Comparison of ENCODE assay signal across 8 cellular contexts in the genomic region with DNA sequence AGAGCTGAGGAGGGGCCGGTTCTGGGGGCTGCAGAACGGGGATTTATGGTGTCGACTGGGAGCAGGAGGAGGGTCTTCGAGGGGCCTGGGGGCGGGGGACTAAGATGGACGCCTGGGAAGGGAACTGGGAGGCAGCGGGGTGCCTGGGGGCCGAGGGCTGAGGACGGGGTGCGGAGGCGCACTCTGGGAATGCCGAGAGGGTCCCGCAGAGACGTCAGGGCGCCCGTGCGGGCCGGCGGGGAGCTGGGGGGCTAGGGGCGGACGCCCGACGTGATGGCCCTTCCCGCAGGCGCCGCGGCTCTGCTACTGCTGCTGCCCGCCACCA. TPM values are rescaled to one million over a fixed set of nuclear protein-coding genes. Genes with fewer than 3 reads are reported as not detected.
A peak's percentile ranks its signal among the peaks of the same experiment; 100 is the strongest.
DNase-seq lines count a peak whose midpoint lies in the region; ATAC-seq and TF ChIP-seq lines count a peak whose summit lies in the region.

No MANE protein-coding gene starts in this region.

- peak overlapping the region; percentile 97 for H3K9ac ChIP-seq in Karpas-422 (ENCODE audit: low read length)

- H3K27me3 ChIP-seq in Karpas-422 (ENCODE audit: low read length), result no peaks in the 10 kb centered on the region
- H3K27me3 ChIP-seq in naive thymus-derived CD4-positive, alpha-beta T cell (ENCODE audit: control insufficient read depth in 2 of 2, insufficient read depth in 2 of 2, low read length in 2 of 2), result no peaks in the 10 kb centered on the region

- no peaks in the 10 kb centered on the region for H3K9me3 ChIP-seq in Karpas-422 (ENCODE audit: low read length)
- no peaks in the 10 kb centered on the region for H3K9me3 ChIP-seq in naive thymus-derived CD4-positive, alpha-beta T cell (ENCODE audit: control insufficient read depth in 2 of 3, low read length in 3 of 3)

- peak; percentile 1 for ATAC-seq in naive thymus-derived CD4-positive, alpha-beta T cell
- ATAC-seq in GM19328 (IDR thresholded peaks at IDR 0.05; ENCODE audit: unreplicated experiment), result no peak

- no peak for DNase-seq in AG10803 (ENCODE audit: low read depth)
- no peak for DNase-seq in Karpas-422
- no peak for DNase-seq in naive thymus-derived CD4-positive, alpha-beta T cell
- no peak for DNase-seq in RKO (ENCODE audit: low spot score)
- no peak for DNase-seq in stimulated activated CD4-positive, alpha-beta T cell treated with anti-CD3 and anti-CD28 coated beads, Interleukin-15, amount 100 ng/mL, for 24 hours
- DNase-seq in stimulated activated CD4-positive, alpha-beta T cell treated with anti-CD3 and anti-CD28 coated beads, Interleukin-4, amount 100 ng/mL, for 24 hours, result no peak

- H3K4me2 ChIP-seq in Karpas-422 (ENCODE audit: low read depth, low read length, poor library complexity, severe bottlenecking), result peak overlapping the region; percentile 99

- H3K4me3 ChIP-seq in AG10803 (ENCODE audit: low read length) (peak overlapping the region; percentile 52), Karpas-422 (ENCODE audit: low read length) (peak overlapping the region; percentile 99)
- peak overlapping the region; percentile 83 for H3K4me3 ChIP-seq in naive thymus-derived CD4-positive, alpha-beta T cell (ENCODE audit: low read length)

- POLR2A ChIA-PET in naive thymus-derived CD4-positive, alpha-beta T cell (lab: Charles Lee), result interaction anchor here (0.6 to 7.5 kb wide), 15 partner anchors 10 to 967 kb away, joined by 3 to 98 read pairs (median 4); a partner anchor contains a TSS

- peaks cover 57% of the 10 kb centered on the region for H3K4me1 ChIP-seq in Karpas-422 (ENCODE audit: low read length)
- peaks cover 33 to 36% of the 10 kb centered on the region in 2 donors for H3K4me1 ChIP-seq in naive thymus-derived CD4-positive, alpha-beta T cell (ENCODE audit: control insufficient read depth in 2 of 2, insufficient read depth in 2 of 2, low read length in 2 of 2)

- H2AFZ ChIP-seq in Karpas-422 (ENCODE audit: low read length), result no peak overlapping the region

- H3K36me3 ChIP-seq in Karpas-422 (ENCODE audit: insufficient read depth, low read length), result 0 out of 2 replicates have a peak, but pooled peaks cover 6% of the 10 kb centered on the region
- H3K36me3 ChIP-seq in naive thymus-derived CD4-positive, alpha-beta T cell (ENCODE audit: control insufficient read depth in 2 of 3, insufficient read depth in 3 of 3, low read length in 3 of 3), result peaks cover 0 to 35% (median 4%) of the 10 kb centered on the region in 3 experiments

- H3K9me3 Mint-ChIP-seq in dendritic cell treated with granulocyte-macrophage colony-stimulating factor and Interleukin-4, amounts not matched to agents 40 ng/mL and 50 ng/mL, for 4 days, result no peaks in the 10 kb centered on the region
- no peaks in the 10 kb centered on the region for H3K9me3 Mint-ChIP-seq in naive thymus-derived CD4-positive, alpha-beta T cell

- CTCF ChIA-PET in naive thymus-derived CD4-positive, alpha-beta T cell (lab: Charles Lee), result interaction anchor here (1.0 to 4.1 kb wide), 4 partner anchors 9 to 99 kb away, joined by 3 to 48 read pairs (median 4); a partner anchor contains a TSS

- H4K20me1 ChIP-seq in Karpas-422 (ENCODE audit: insufficient read depth, low read depth, low read length), result no peaks in the 10 kb centered on the region

- H3K27ac Mint-ChIP-seq in dendritic cell treated with granulocyte-macrophage colony-stimulating factor and Interleukin-4, amounts not matched to agents 40 ng/mL and 50 ng/mL, for 4 days, result peak overlapping the region; percentile 86
- H3K27ac Mint-ChIP-seq in naive thymus-derived CD4-positive, alpha-beta T cell, result peak overlapping the region; percentile 53 to 100 (median 90)

- H3K27ac ChIP-seq in Karpas-422 (ENCODE audit: low read length), result peak overlapping the region; percentile 85
- H3K27ac ChIP-seq in naive thymus-derived CD4-positive, alpha-beta T cell (ENCODE audit: low read depth, low read length), result peak overlapping the region; percentile 74

- H3K36me3 Mint-ChIP-seq in dendritic cell treated with granulocyte-macrophage colony-stimulating factor and Interleukin-4, amounts not matched to agents 40 ng/mL and 50 ng/mL, for 4 days (ENCODE audit: low read depth), result peaks cover 41% of the 10 kb centered on the region
- H3K36me3 Mint-ChIP-seq in naive thymus-derived CD4-positive, alpha-beta T cell, result peaks cover 0 to 4% (median 0%) of the 10 kb centered on the region in 5 donors

- peak overlapping the region; percentile 91 for H3K4me3 Mint-ChIP-seq in dendritic cell treated with granulocyte-macrophage colony-stimulating factor and Interleukin-4, amounts not matched to agents 40 ng/mL and 50 ng/mL, for 4 days
- H3K4me3 Mint-ChIP-seq in naive thymus-derived CD4-positive, alpha-beta T cell, result peak overlapping the region; percentile 85 to 97 (median 89)

- intact Hi-C loops in dendritic cell treated with granulocyte-macrophage colony-stimulating factor and Interleukin-4, amounts not matched to agents 40 ng/mL and 50 ng/mL, for 4 days (cut with micrococcal nuclease), result loop anchor here (10.0 kb wide), 2 partner anchors 143 to 197 kb away; a partner anchor contains a TSS
- intact Hi-C loops in naive thymus-derived CD4-positive, alpha-beta T cell (cut with micrococcal nuclease), result loop anchor here (1.0 to 10.0 kb wide), 5 partner anchors 70 to 400 kb away; a partner anchor contains a TSS

- TF ChIP-seq CTCF in AG10803 (conservative IDR thresholded peaks at IDR 0.05; ENCODE audit: low read length), result no peak

- H3K4me1 Mint-ChIP-seq in dendritic cell treated with granulocyte-macrophage colony-stimulating factor and Interleukin-4, amounts not matched to agents 40 ng/mL and 50 ng/mL, for 4 days (ENCODE audit: low read depth), result peaks cover 49% of the 10 kb centered on the region
- H3K4me1 Mint-ChIP-seq in naive thymus-derived CD4-positive, alpha-beta T cell, result peaks cover 17 to 52% (median 38%) of the 10 kb centered on the region in 7 donors

- no peaks in the 10 kb centered on the region for H3K9me2 ChIP-seq in Karpas-422 (replicated peaks; ENCODE audit: insufficient read depth, low read length)

- H3K79me2 ChIP-seq in Karpas-422 (ENCODE audit: low read length), result peaks cover 42% of the 10 kb centered on the region

- peaks cover 26% of the 10 kb centered on the region for H3K27me3 Mint-ChIP-seq in dendritic cell treated with granulocyte-macrophage colony-stimulating factor and Interleukin-4, amounts not matched to agents 40 ng/mL and 50 ng/mL, for 4 days
- H3K27me3 Mint-ChIP-seq in naive thymus-derived CD4-positive, alpha-beta T cell, result no peaks in the 10 kb centered on the region

RNA-seq across cellular contexts. Expression of a gene that starts 0.5 kb away (rescaled TPM):
- 160 and 161 TPM in 2 replicates for total RNA-seq in Karpas-422 (2014; rRNA removed; shearing (Covaris generic); ENCODE audit: low replicate concordance)
- total RNA-seq in naive thymus-derived CD4-positive, alpha-beta T cell, result 10 to 100 TPM; 21.6 to 37.8 (median 30.8) TPM
- 10 to 100 TPM; 15.0 to 21.1 TPM for polyA plus RNA-seq in naive thymus-derived CD4-positive, alpha-beta T cell

RNA-seq across cellular contexts. Expression of a gene that starts 5.3 kb away (rescaled TPM):
- 11.3 and 18.0 TPM in 2 replicates for total RNA-seq in Karpas-422 (2014; rRNA removed; shearing (Covaris generic); ENCODE audit: low replicate concordance)
- 10 to 100 TPM in 4 of 5 experiments, 1 to 10 TPM in 1; 9.9 to 18.2 (median 11.3) TPM for total RNA-seq in naive thymus-derived CD4-positive, alpha-beta T cell
- polyA plus RNA-seq in naive thymus-derived CD4-positive, alpha-beta T cell, result 10 to 100 TPM; 29.9 to 35.6 TPM

RNA-seq across cellular contexts. Expression of a gene that starts 9.7 kb away (rescaled TPM):
- total RNA-seq in Karpas-422 (2014; rRNA removed; shearing (Covaris generic); ENCODE audit: low replicate concordance), result 662 and 1,340 TPM in 2 replicates
- total RNA-seq in naive thymus-derived CD4-positive, alpha-beta T cell, result 1,000 to 10,000 TPM; 1,053 to 1,849 (median 1,722) TPM
- 1,000 to 10,000 TPM; 1,055 to 1,372 TPM for polyA plus RNA-seq in naive thymus-derived CD4-positive, alpha-beta T cell

RNA-seq across cellular contexts. Expression of a gene that starts 9.9 kb away (rescaled TPM):
- 44.5 and 65.8 TPM in 2 replicates for total RNA-seq in Karpas-422 (2014; rRNA removed; shearing (Covaris generic); ENCODE audit: low replicate concordance)
- 10 to 100 TPM; 38.1 to 65.5 (median 51.9) TPM for total RNA-seq in naive thymus-derived CD4-positive, alpha-beta T cell
- 100 to 1,000 TPM in 1 of 2 donors, 10 to 100 TPM in 1; 93.7 to 102 TPM for polyA plus RNA-seq in naive thymus-derived CD4-positive, alpha-beta T cell

RNA-seq across cellular contexts. Expression of a gene that starts 16.2 kb away (rescaled TPM):
- 78.9 and 193 TPM in 2 replicates for total RNA-seq in Karpas-422 (2014; rRNA removed; shearing (Covaris generic); ENCODE audit: low replicate concordance)
- total RNA-seq in naive thymus-derived CD4-positive, alpha-beta T cell, result 100 to 1,000 TPM; 159 to 269 (median 256) TPM
- polyA plus RNA-seq in naive thymus-derived CD4-positive, alpha-beta T cell, result 100 to 1,000 TPM; 106 to 130 TPM
